In genomic region chr10:95408148-95408930, GRCh38 we compare ENCODE assay signal across 10 cellular contexts.
DNase-seq lines count a peak whose midpoint lies in the region; ATAC-seq and TF ChIP-seq lines count a peak whose summit lies in the region.
"Had no signal": no experiment of that assay in that cellular context is flagged by ENCODE, and none has a peak within 500 bp of the region (broad histone marks: within the 10 kb centered on the region; RNA-seq: fewer than 3 reads in every experiment).

No MANE protein-coding gene starts in this region.

- H3K9me3 Mint-ChIP-seq in activated CD4-positive, alpha-beta T cell treated with anti-CD3 and anti-CD28 coated beads, Interleukin-2, amount 10 ng/mL, durations not matched to agents 7 days and 5 days, result no peaks in the 10 kb centered on the region
- H3K9me3 Mint-ChIP-seq: activated T-cell treated with anti-CD3 and anti-CD28 coated beads, Interleukin-2, amount 50 U/mL, for 4 hours had no signal

- no peaks in the 10 kb centered on the region for H3K9me3 ChIP-seq in gastroesophageal sphincter

- H3K36me3 ChIP-seq in gastroesophageal sphincter, result peaks cover 3 to 60% of the 10 kb centered on the region in 2 donors

- peaks cover 36 to 100% (median 41%) of the 10 kb centered on the region in 3 donors for H3K4me1 ChIP-seq in gastroesophageal sphincter

- CTCF ChIA-PET in RWPE1 (lab: Yijun Ruan, JAX), result interaction anchor here (0.6 to 1.3 kb wide), 4 partner anchors 18 to 204 kb away, joined by 3 read pairs; no protein-coding TSS in a partner anchor
- CTCF ChIA-PET in activated CD4-positive, alpha-beta T cell treated with anti-CD3 and anti-CD28 coated beads, Interleukin-2, amount 10 ng/mL, durations not matched to agents 7 days and 5 days (lab: Charles Lee), result no interaction called here

- H3K27me3 Mint-ChIP-seq in activated CD4-positive, alpha-beta T cell treated with anti-CD3 and anti-CD28 coated beads, Interleukin-2, amount 10 ng/mL, durations not matched to agents 7 days and 5 days, result no peaks in the 10 kb centered on the region

- no peak for TF ChIP-seq EP300 in gastroesophageal sphincter (IDR thresholded peaks at IDR 0.05)

- peak; percentile 29 for DNase-seq in AG10803 (ENCODE audit: low read depth)
- peak; percentile 40 for DNase-seq in RWPE1 (ENCODE audit: low spot score)
- DNase-seq in renal cortical epithelial cell (ENCODE audit: low read depth), result peak; percentile 66
- DNase-seq in nucleus accumbens (lab: John Stamatoyannopoulos, UW), result no peak
- DNase-seq in activated CD4-positive, alpha-beta T cell treated with anti-CD3 and anti-CD28 coated beads, Interleukin-2, amount 10 ng/mL, durations not matched to agents 7 days and 5 days, result no peak
- DNase-seq: activated T-cell treated with anti-CD3 and anti-CD28 coated beads, Interleukin-2, amount 50 U/mL, for 4 hours; GF-D8 had no signal

- no peak overlapping the region for H3K4me3 Mint-ChIP-seq in activated CD4-positive, alpha-beta T cell treated with anti-CD3 and anti-CD28 coated beads, Interleukin-2, amount 10 ng/mL, durations not matched to agents 7 days and 5 days
- H3K4me3 Mint-ChIP-seq: activated T-cell treated with anti-CD3 and anti-CD28 coated beads, Interleukin-2, amount 50 U/mL, for 4 hours had no signal

- no peaks in the 10 kb centered on the region for H3K36me3 Mint-ChIP-seq in activated CD4-positive, alpha-beta T cell treated with anti-CD3 and anti-CD28 coated beads, Interleukin-2, amount 10 ng/mL, durations not matched to agents 7 days and 5 days (ENCODE audit: low read depth)

- TF ChIP-seq CTCF in AG10803 (conservative IDR thresholded peaks at IDR 0.05; ENCODE audit: low read length) (no peak), RWPE1 (conservative IDR thresholded peaks at IDR 0.05; ENCODE audit: low read depth) (no peak), gastroesophageal sphincter (IDR thresholded peaks at IDR 0.05) (no peak)

- H3K4me3 ChIP-seq in AG10803 (ENCODE audit: low read length) (no peak overlapping the region), gastroesophageal sphincter (no peak overlapping the region)

- H3K4me1 Mint-ChIP-seq in activated CD4-positive, alpha-beta T cell treated with anti-CD3 and anti-CD28 coated beads, Interleukin-2, amount 10 ng/mL, durations not matched to agents 7 days and 5 days, result no peaks in the 10 kb centered on the region

- ATAC-seq in gastroesophageal sphincter, result peak; percentile 84
- no peak for ATAC-seq in HG03439 (IDR thresholded peaks at IDR 0.05; ENCODE audit: unreplicated experiment)
- ATAC-seq in HG02840 (IDR thresholded peaks at IDR 0.05; ENCODE audit: low FRiP score, unreplicated experiment), result no peak
- ATAC-seq: activated T-cell treated with anti-CD3 and anti-CD28 coated beads, Interleukin-2, amount 50 U/mL, for 4 hours had no signal

- H3K27ac ChIP-seq in RWPE1 (no peak overlapping the region), gastroesophageal sphincter (peak overlapping the region; percentile 84 to 99 (median 94))

- TF ChIP-seq POLR2A in gastroesophageal sphincter (IDR thresholded peaks at IDR 0.05), result no peak

- POLR2A ChIA-PET in RWPE1 (lab: Yijun Ruan, JAX; ENCODE audit: low non-redundant PET), result no interaction called here
- POLR2A ChIA-PET in activated CD4-positive, alpha-beta T cell treated with anti-CD3 and anti-CD28 coated beads, Interleukin-2, amount 10 ng/mL, durations not matched to agents 7 days and 5 days (lab: Charles Lee), result no interaction called here

- no peaks in the 10 kb centered on the region for H3K27me3 ChIP-seq in gastroesophageal sphincter

- 39 to 49% methylated on average over 2 to 7 of the region's 7 CpGs for WGBS in gastroesophageal sphincter (ENCODE audit: low coverage in 1 of 2), 2 donors

- H3K27ac Mint-ChIP-seq in activated CD4-positive, alpha-beta T cell treated with anti-CD3 and anti-CD28 coated beads, Interleukin-2, amount 10 ng/mL, durations not matched to agents 7 days and 5 days, result no peak overlapping the region

Comparison
In these comparisons a context has a peak if more than half of its experiments do, and no peak if none do; other contexts are left out.
1. DNase-seq: peak in AG10803 (single experiment), RWPE1 (single experiment) and renal cortical epithelial cell (single experiment); none in nucleus accumbens (0 of 56) and activated CD4-positive, alpha-beta T cell treated with anti-CD3 and anti-CD28 coated beads, Interleukin-2, amount 10 ng/mL, durations not matched to agents 7 days and 5 days (single experiment).